Comparison of ENCODE assay signal across 8 cellular contexts in the genomic region with DNA sequence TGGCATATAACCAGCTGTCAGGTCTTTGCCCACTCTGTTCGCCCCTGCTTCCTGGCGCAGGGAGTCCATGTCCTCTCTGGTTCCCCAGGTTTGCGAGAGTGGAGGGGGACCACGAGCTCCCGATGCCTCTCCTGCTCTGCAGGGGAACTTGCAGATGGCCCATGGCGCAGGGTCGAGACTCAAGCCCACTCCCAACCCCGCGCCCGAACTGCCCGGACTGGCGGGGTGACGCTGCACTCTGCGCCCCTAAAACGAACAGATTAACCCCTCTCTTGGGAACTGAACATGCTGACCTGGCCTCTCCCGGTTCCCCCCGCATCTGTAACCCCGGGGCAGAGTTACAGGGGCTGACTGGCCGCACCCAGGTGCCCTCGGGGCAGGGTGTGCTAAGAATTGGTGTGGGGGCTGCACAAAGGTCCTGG. TPM values are rescaled to one million over a fixed set of nuclear protein-coding genes. Genes with fewer than 3 reads are reported as not detected.
A peak's percentile ranks its signal among the peaks of the same experiment; 100 is the strongest.
DNase-seq lines count a peak whose midpoint lies in the region; FAIRE-seq and TF ChIP-seq lines count a peak whose summit lies in the region.

No MANE protein-coding gene starts in this region.

- BruUV-seq in endothelial cell of umbilical vein (replicated peaks; lab: Mats Ljungman, UMichigan): no TSS peak

- no peak for DNase-seq in NT2/D1 (ENCODE audit: low read depth, low spot score)
- no peak for DNase-seq in endothelial cell of umbilical vein (ENCODE audit: low read depth, low spot score)
- no peak for DNase-seq in NCI-H187 treated with DMSO at 0.1 percent for 48 hours (lab: John Stamatoyannopoulos, UW)
- DNase-seq in HTR-8/SVneo (ENCODE audit: insufficient read length, low spot score): no peak
- DNase-seq in activated CD4-positive, CD25-positive, alpha-beta regulatory T cell treated with anti-CD3 and anti-CD28 coated beads, Interleukin-2, amount 50 U/mL, for 72 hours: no peak
- DNase-seq in DMS79 (lab: John Stamatoyannopoulos, UW): no peak

- H3K4me3 ChIP-seq in NT2/D1 (ENCODE audit: insufficient read length, low read depth) (peak overlapping the region; percentile 92), endothelial cell of umbilical vein (replicated peaks in 1 of 3; ENCODE audit: insufficient read depth in 1 of 3, low read depth in 1 of 3, low read length in 3 of 3) (peak overlapping the region; percentile 85 to 98 (median 90)), parathyroid adenoma (ENCODE audit: low read depth, low read length) (peak overlapping the region; percentile 70)

- H3K9ac ChIP-seq in ES-I3 (ENCODE audit: low read depth, low read length) (peak overlapping the region; percentile 93; the same call in 1 of the 2 replicates), NT2/D1 (ENCODE audit: insufficient read length, low read depth) (peak overlapping the region; percentile 85), endothelial cell of umbilical vein (replicated peaks; ENCODE audit: extremely low read depth, insufficient read depth, low read length) (peak overlapping the region; percentile 65), parathyroid adenoma (no peak overlapping the region)

- POLR2A ChIA-PET in endothelial cell of umbilical vein (lab: Charles Lee): interaction anchor here (0.6 to 1.5 kb wide), 2 partner anchors 20 to 117 kb away, joined by 3 to 11 read pairs; partner anchors contain the start of gene SLC7A6

- H3K27me3 ChIP-seq in NT2/D1 (ENCODE audit: insufficient read depth, insufficient read length): peaks cover 37% of the 10 kb centered on the region
- no peaks in the 10 kb centered on the region for H3K27me3 ChIP-seq in endothelial cell of umbilical vein (ENCODE audit: control insufficient read depth in 2 of 2, insufficient read depth in 2 of 2, low read length in 2 of 2)
- no peaks in the 10 kb centered on the region for H3K27me3 ChIP-seq in parathyroid adenoma (ENCODE audit: control insufficient read depth, insufficient read depth, low read length)

- H2AFZ ChIP-seq in endothelial cell of umbilical vein (ENCODE audit: low read depth, low read length) (peak overlapping the region; percentile 97), parathyroid adenoma (peak overlapping the region; percentile 100)

- no peak for TF ChIP-seq POLR2A in endothelial cell of umbilical vein (IDR thresholded peaks at IDR 0.05; ENCODE audit: low read depth, low read length)

- H4K20me1 ChIP-seq in endothelial cell of umbilical vein (replicated peaks; ENCODE audit: control insufficient read depth, extremely low read depth, insufficient read depth, low read length): no peaks in the 10 kb centered on the region

- no peak for FAIRE-seq in endothelial cell of umbilical vein (lab: Jason Lieb, UNC)
- FAIRE-seq in HTR-8/SVneo (lab: Jason Lieb, UNC): no peak

- H3K36me3 ChIP-seq in ES-I3 (ENCODE audit: insufficient read depth, low read length): no peaks in the 10 kb centered on the region
- H3K36me3 ChIP-seq in NT2/D1 (ENCODE audit: insufficient read depth, insufficient read length, low read length): no peaks in the 10 kb centered on the region
- no peaks in the 10 kb centered on the region for H3K36me3 ChIP-seq in endothelial cell of umbilical vein (ENCODE audit: control insufficient read depth in 2 of 2, extremely low read depth in 1 of 2, insufficient read depth in 2 of 2, low read length in 2 of 2)
- no peaks in the 10 kb centered on the region for H3K36me3 ChIP-seq in parathyroid adenoma (ENCODE audit: control insufficient read depth, insufficient read depth, low read length)

- no peaks in the 10 kb centered on the region for H3K9me3 ChIP-seq in ES-I3 (ENCODE audit: control insufficient read depth, insufficient read depth, low read length)
- no peaks in the 10 kb centered on the region for H3K9me3 ChIP-seq in NT2/D1 (ENCODE audit: insufficient read depth, low read length)
- H3K9me3 ChIP-seq in endothelial cell of umbilical vein (replicated peaks; ENCODE audit: control insufficient read depth, insufficient read depth, low read length): no peaks in the 10 kb centered on the region
- no peaks in the 10 kb centered on the region for H3K9me3 ChIP-seq in parathyroid adenoma (ENCODE audit: control insufficient read depth, low read length)

- dilution Hi-C loops in endothelial cell of umbilical vein (cut with MboI; ENCODE audit: extremely low pct_ligation_motif_present, low sequenced_read_pairs): no loop called here

- CTCF ChIA-PET in endothelial cell of umbilical vein (lab: Charles Lee): interaction anchor here (0.9 to 2.3 kb wide), 6 partner anchors 17 to 140 kb away, joined by 3 to 11 read pairs (median 4); partner anchors contain the start of gene SLC7A6

- H3K9me1 ChIP-seq in endothelial cell of umbilical vein (replicated peaks; ENCODE audit: control insufficient read depth, extremely low read depth, insufficient read depth, low read length): no peaks in the 10 kb centered on the region

- H3K4me2 ChIP-seq in endothelial cell of umbilical vein (ENCODE audit: insufficient read depth, low read length) (peak overlapping the region; percentile 71), parathyroid adenoma (ENCODE audit: low read length) (peak overlapping the region; percentile 97)

- H3K79me2 ChIP-seq in endothelial cell of umbilical vein (ENCODE audit: control insufficient read depth, insufficient read depth, low read length): no peaks in the 10 kb centered on the region
- H3K79me2 ChIP-seq in parathyroid adenoma: peaks cover 15% of the 10 kb centered on the region

- no peak overlapping the region for H3K27ac ChIP-seq in endothelial cell of umbilical vein (ENCODE audit: insufficient read depth, low read depth, low read length)
- H3K27ac ChIP-seq in parathyroid adenoma: no peak overlapping the region

- intact Hi-C loops in endothelial cell of umbilical vein (cut with micrococcal nuclease): loop anchor here (2.0 kb wide), 1 partner anchor 20 kb away; the partner anchor contains the start of gene SLC7A6

- TF ChIP-seq CTCF in endothelial cell of umbilical vein (IDR thresholded peaks at IDR 0.05; ENCODE audit: extremely low read depth in 1 of 2, insufficient read depth in 1 of 2, low read depth in 1 of 2, low read length in 2 of 2) (no peak), parathyroid adenoma (IDR thresholded peaks at IDR 0.05) (no peak)

- H3K4me1 ChIP-seq in ES-I3 (ENCODE audit: insufficient read depth, low read length) (0 out of 2 replicates have a peak, but pooled peaks cover 3% of the 10 kb centered on the region), NT2/D1 (ENCODE audit: insufficient read depth, insufficient read length) (peaks cover 13% of the 10 kb centered on the region), endothelial cell of umbilical vein (ENCODE audit: control insufficient read depth, extremely low read depth, insufficient read depth, low read length) (peaks cover 9% of the 10 kb centered on the region), parathyroid adenoma (peaks cover 14% of the 10 kb centered on the region)

TF ChIP-seq in endothelial cell of umbilical vein, 7 proteins besides CTCF, POLR2A, EP300 and RAD21:
- TF ChIP-seq MYC (IDR thresholded peaks at IDR 0.05; ENCODE audit: low read depth, low read length) (no peak), POLR2AphosphoS5 (IDR thresholded peaks at IDR 0.05; ENCODE audit: insufficient read depth, low read depth, low read length) (no peak), GATA2 (IDR thresholded peaks at IDR 0.05; ENCODE audit: insufficient read depth, insufficient read length, low read depth, low read length) (no peak), JUN (IDR thresholded peaks at IDR 0.05; ENCODE audit: borderline replicate concordance, insufficient read depth, insufficient read length, low read depth) (no peak), FOS (IDR thresholded peaks at IDR 0.05; ENCODE audit: borderline replicate concordance, insufficient read depth, low read length) (no peak), EZH2 (IDR thresholded peaks at IDR 0.05; ENCODE audit: borderline replicate concordance, low read depth, low read length, severe bottlenecking) (no peak)
- TF ChIP-seq, protein P1, sequence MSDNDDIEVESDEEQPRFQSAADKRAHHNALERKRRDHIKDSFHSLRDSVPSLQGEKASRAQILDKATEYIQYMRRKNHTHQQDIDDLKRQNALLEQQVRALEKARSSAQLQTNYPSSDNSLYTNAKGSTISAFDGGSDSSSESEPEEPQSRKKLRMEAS (IDR thresholded peaks at IDR 0.05; ENCODE audit: insufficient read depth, insufficient read length): no peak

RNA-seq across cellular contexts. Expression of gene PLA2G15, which starts 0.7 kb away (rescaled TPM):
- total RNA-seq in endothelial cell of umbilical vein: 24.0 and 24.3 TPM in 2 replicates
- 41.8 and 45.4 TPM in 2 replicates for polyA plus RNA-seq in endothelial cell of umbilical vein
- 21.1 and 23.7 TPM in 2 replicates for polyA plus RNA-seq in endothelial cell of umbilical vein (2011; cell fraction: cytosol; rRNA removed)
- 20.0 and 20.8 TPM in 2 replicates for polyA plus RNA-seq in endothelial cell of umbilical vein (2011; cell fraction: nucleus; rRNA removed)
- polyA plus RNA-seq in endothelial cell of umbilical vein (2012): 25.3 and 38.2 TPM in 2 replicates
- 28.4 and 36.6 TPM in 2 replicates for polyA minus RNA-seq in endothelial cell of umbilical vein
- 6.1 TPM for polyA minus RNA-seq in endothelial cell of umbilical vein (2011; cell fraction: cytosol; rRNA and poly(A)+ RNA removed)
- polyA minus RNA-seq in endothelial cell of umbilical vein (2011; cell fraction: nucleus; rRNA and poly(A)+ RNA removed): 8.0 and 8.3 TPM in 2 replicates

RNA-seq across cellular contexts. Expression of gene ESRP2, which starts 8.6 kb away (rescaled TPM):
- 0.66 and 0.99 TPM in 2 replicates for total RNA-seq in endothelial cell of umbilical vein
- polyA plus RNA-seq in endothelial cell of umbilical vein: 0.57 and 0.70 TPM in 2 replicates
- 0.32 and 0.34 TPM in 2 replicates for polyA plus RNA-seq in endothelial cell of umbilical vein (2011; cell fraction: cytosol; rRNA removed)
- polyA plus RNA-seq in endothelial cell of umbilical vein (2011; cell fraction: nucleus; rRNA removed): 1.5 and 3.2 TPM in 2 replicates
- 0.44 and 0.80 TPM in 2 replicates for polyA plus RNA-seq in endothelial cell of umbilical vein (2012)
- 0.87 and 1.9 TPM in 2 replicates for polyA minus RNA-seq in endothelial cell of umbilical vein
- 27.9 TPM for polyA minus RNA-seq in endothelial cell of umbilical vein (2011; cell fraction: cytosol; rRNA and poly(A)+ RNA removed)
- polyA minus RNA-seq in endothelial cell of umbilical vein (2011; cell fraction: nucleus; rRNA and poly(A)+ RNA removed): 0.29 TPM in 1 of 2 replicates, not detected in the other

RNA-seq across cellular contexts. Expression of gene SLC7A6, which starts 19.8 kb away (rescaled TPM):
- total RNA-seq in endothelial cell of umbilical vein: 68.0 and 68.7 TPM in 2 replicates
- 86.5 and 92.0 TPM in 2 replicates for polyA plus RNA-seq in endothelial cell of umbilical vein
- polyA plus RNA-seq in endothelial cell of umbilical vein (2011; cell fraction: cytosol; rRNA removed): 29.2 and 31.1 TPM in 2 replicates
- polyA plus RNA-seq in endothelial cell of umbilical vein (2011; cell fraction: nucleus; rRNA removed): 261 and 278 TPM in 2 replicates
- polyA plus RNA-seq in endothelial cell of umbilical vein (2012): 42.1 and 42.7 TPM in 2 replicates
- 295 and 328 TPM in 2 replicates for polyA minus RNA-seq in endothelial cell of umbilical vein
- polyA minus RNA-seq in endothelial cell of umbilical vein (2011; cell fraction: cytosol; rRNA and poly(A)+ RNA removed): 30.9 TPM
- 113 and 174 TPM in 2 replicates for polyA minus RNA-seq in endothelial cell of umbilical vein (2011; cell fraction: nucleus; rRNA and poly(A)+ RNA removed)
